20 cellular contexts compared by ENCODE assay signal in genomic region chr4:11701978-11702377, GRCh38.
"Had no signal": no experiment of that assay in that cellular context is flagged by ENCODE, and none has a peak within 500 bp of the region (broad histone marks: within the 10 kb centered on the region; RNA-seq: fewer than 3 reads in every experiment).

No MANE protein-coding gene starts in this region.

- H3K36me3 ChIP-seq: left lung, right lobe of liver, tibial artery had no signal

- ATAC-seq: activated CD4-positive, alpha-beta T cell treated with anti-CD3 and anti-CD28 coated beads for 36 hours; activated T-cell treated with anti-CD3 and anti-CD28 coated beads, Interleukin-2, amount 50 U/mL, for 72 hours; left lung; naive thymus-derived CD4-positive, alpha-beta T cell; right lobe of liver; stimulated activated effector memory CD8-positive, alpha-beta T cell treated with anti-CD3 and anti-CD28 coated beads, Interleukin-12 subunit alpha, Interleukin-12 subunit beta, amount 100 ng/mL, for 72 hours; stimulated activated naive CD8-positive, alpha-beta T cell treated with anti-CD3 and anti-CD28 coated beads, Interleukin-15, amount 100 ng/mL, for 72 hours had no signal

- H3K9me3 ChIP-seq: left lung, right lobe of liver, tibial artery had no signal

- DNase-seq: activated CD4-positive, alpha-beta T cell treated with anti-CD3 and anti-CD28 coated beads for 36 hours; activated CD4-positive, alpha-beta T cell treated with anti-CD3 and anti-CD28 coated beads, Interleukin-2, amount 50 U/mL, for 48 hours; activated effector memory CD4-positive, alpha-beta T cell treated with Interleukin-2 at 50 U/mL for 16 hours; activated naive CD4-positive, alpha-beta T cell treated with anti-CD3 and anti-CD28 coated beads for 36 hours; activated naive CD8-positive, alpha-beta T cell treated with anti-CD3 and anti-CD28 coated beads, Interleukin-2, amount 10 ng/mL, durations not matched to agents 7 days and 5 days; activated T-cell treated with anti-CD3 and anti-CD28 coated beads, Interleukin-2, amount 50 U/mL, for 72 hours; amniotic stem cell; cerebellar nuclear complex; immature natural killer cell; kidney glomerular epithelial cell; naive thymus-derived CD4-positive, alpha-beta T cell; right lobe of liver; stimulated activated CD4-positive, alpha-beta T cell treated with anti-CD3 and anti-CD28 coated beads, Interleukin-1b, Interleukin-23, amount 100 ng/mL, for 48 hours; stimulated activated naive CD8-positive, alpha-beta T cell treated with anti-CD3 and anti-CD28 coated beads, Interleukin-15, amount 100 ng/mL, for 72 hours; tibial artery had no signal

- H3K27me3 ChIP-seq: left lung, right lobe of liver, tibial artery had no signal

- H3K27ac ChIP-seq: coronary artery, left lung, right lobe of liver, skin epidermis, tibial artery had no signal

- H3K4me1 ChIP-seq: left lung, right lobe of liver, tibial artery had no signal

- H3K4me3 ChIP-seq: coronary artery, left lung, lung, right lobe of liver, skin epidermis, tibial artery had no signal
